Comparison of ENCODE assay signal across 27 cellular contexts in the genomic region with DNA sequence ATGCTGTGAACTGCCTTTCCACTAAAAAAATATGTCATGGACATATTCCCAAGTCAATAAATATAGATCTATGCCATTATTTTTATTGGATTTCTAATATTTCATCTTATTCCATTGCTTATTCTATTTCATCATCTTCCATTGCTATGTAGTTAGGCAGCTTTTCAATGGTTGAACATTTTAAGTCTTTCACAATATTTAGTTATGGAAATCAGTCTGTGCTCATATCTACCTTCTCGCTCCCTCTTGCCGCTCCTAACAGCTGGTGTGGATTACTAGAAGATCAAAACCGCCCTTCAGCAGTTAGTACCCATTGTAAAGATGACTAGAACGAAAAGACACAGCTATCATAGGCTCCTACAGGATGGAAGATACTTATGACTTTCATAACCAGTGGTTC.
"Had no signal": no experiment of that assay in that cellular context is flagged by ENCODE, and none has a peak within 500 bp of the region (broad histone marks: within the 10 kb centered on the region; RNA-seq: fewer than 3 reads in every experiment).

No MANE protein-coding gene starts in this region.

- ATAC-seq: activated CD8-positive, alpha-beta memory T cell treated with anti-CD3 and anti-CD28 coated beads, Interleukin-2, amount 10 ng/mL, durations not matched to agents 7 days and 5 days; activated CD8-positive, alpha-beta T cell treated with anti-CD3 and anti-CD28 coated beads, Interleukin-2, amount 10 ng/mL, durations not matched to agents 7 days and 5 days; activated naive CD8-positive, alpha-beta T cell treated with anti-CD3 and anti-CD28 coated beads, Interleukin-2, amount 50 U/mL, for 24 hours; T-helper 17 cell had no signal

- H3K4me3 ChIP-seq: ascending aorta, cardiac muscle cell had no signal

- H3K9me3 ChIP-seq: ascending aorta had no signal

- H3K27me3 ChIP-seq: ascending aorta, cardiac muscle cell had no signal

- H3K27ac ChIP-seq: ascending aorta, cardiac muscle cell, VCaP had no signal

- DNase-seq: activated B cell treated with CpG ODN at 0.5 μM for 24 hours; activated CD4-positive, alpha-beta memory T cell treated with anti-CD3 and anti-CD28 coated beads for 36 hours; activated CD4-positive, alpha-beta T cell treated with anti-CD3 and anti-CD28 coated beads for 4 hours; activated CD4-positive, alpha-beta T cell treated with anti-CD3 and anti-CD28 coated beads, Interleukin-2, amount 10 ng/mL, durations not matched to agents 24 days and 14 days; activated CD4-positive, alpha-beta T cell treated with anti-CD3 and anti-CD28 coated beads, Interleukin-2, amount 50 U/mL, for 1 hour; activated CD4-positive, alpha-beta T cell treated with anti-CD3 and anti-CD28 coated beads, Interleukin-2, amount 50 U/mL, for 4 hours; activated CD4-positive, CD25-positive, alpha-beta regulatory T cell treated with anti-CD3 and anti-CD28 coated beads, Interleukin-2, amount 50 U/mL, for 72 hours; activated CD8-positive, alpha-beta memory T cell treated with anti-CD3 and anti-CD28 coated beads for 24 hours; activated CD8-positive, alpha-beta memory T cell treated with anti-CD3 and anti-CD28 coated beads, Interleukin-2, amount 10 ng/mL, durations not matched to agents 7 days and 5 days; activated CD8-positive, alpha-beta memory T cell treated with anti-CD3 and anti-CD28 coated beads, Interleukin-2, amount 50 U/mL, for 48 hours; activated CD8-positive, alpha-beta T cell treated with anti-CD3 and anti-CD28 coated beads, Interleukin-2, amount 10 ng/mL, durations not matched to agents 7 days and 5 days; activated effector memory CD4-positive, alpha-beta T cell treated with Interleukin-2 at 50 U/mL for 16 hours; activated gamma-delta T cell; activated naive CD4-positive, alpha-beta T cell treated with anti-CD3 and anti-CD28 coated beads, Interleukin-2, amount 10 ng/mL, durations not matched to agents 7 days and 5 days; activated naive CD4-positive, alpha-beta T cell treated with Interleukin-2 at 50 U/mL for 16 hours; activated naive CD8-positive, alpha-beta T cell treated with anti-CD3 and anti-CD28 coated beads, Interleukin-2, amount 10 ng/mL, durations not matched to agents 7 days and 5 days; activated naive CD8-positive, alpha-beta T cell treated with anti-CD3 and anti-CD28 coated beads, Interleukin-2, amount 50 U/mL, for 24 hours; activated T-cell treated with anti-CD3 and anti-CD28 coated beads, Interleukin-2, amount 50 U/mL, for 24 hours; activated T-cell treated with anti-CD3 and anti-CD28 coated beads, Interleukin-2, amount 50 U/mL, for 48 hours; amygdala; anterior cingulate cortex; caudate nucleus; cerebellar nuclear complex; T-helper 17 cell had no signal

- H3K36me3 ChIP-seq: ascending aorta, cardiac muscle cell had no signal
